Comparison of ENCODE assay signal across 9 cellular contexts in the genomic region with DNA sequence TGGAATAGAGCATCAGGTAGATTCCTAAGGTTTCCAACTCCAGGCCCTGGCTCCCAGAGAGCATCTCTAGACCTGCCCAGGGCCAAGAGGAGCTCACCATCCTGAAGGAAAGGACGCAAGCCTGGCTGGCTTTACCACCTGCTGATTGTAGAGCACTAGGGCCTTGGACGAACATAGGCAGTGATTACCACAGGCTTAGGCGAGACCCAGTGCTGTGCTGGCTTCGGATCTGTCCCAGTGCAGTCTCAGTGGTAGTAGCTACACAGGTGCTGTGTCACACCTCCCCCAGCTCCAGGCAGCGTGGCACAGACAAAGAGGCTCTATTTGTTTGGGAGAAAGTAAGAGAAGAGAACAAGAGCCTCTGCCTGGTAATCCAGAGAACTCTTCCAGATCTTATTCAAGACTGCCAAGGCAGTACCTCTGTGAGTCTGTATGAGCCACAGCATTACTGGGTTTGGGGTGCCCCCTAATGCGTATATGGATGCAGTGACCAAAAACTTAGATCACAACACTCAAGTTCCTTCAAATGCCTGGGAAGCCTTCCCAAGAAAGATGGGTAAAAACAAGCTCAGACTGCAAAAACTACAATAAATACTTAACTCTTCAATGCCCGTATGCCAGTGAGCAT. TPM values are rescaled to one million over a fixed set of nuclear protein-coding genes. Genes with fewer than 3 reads are reported as not detected.
DNase-seq lines count a peak whose midpoint lies in the region; ATAC-seq, FAIRE-seq and TF ChIP-seq lines count a peak whose summit lies in the region.
"Had no signal": no experiment of that assay in that cellular context is flagged by ENCODE, and none has a peak within 500 bp of the region (broad histone marks: within the 10 kb centered on the region; RNA-seq: fewer than 3 reads in every experiment).

No MANE protein-coding gene starts in this region.

- H3K4me2 ChIP-seq in K562 (ENCODE audit: insufficient read depth, low read length) = no peak overlapping the region

- 0% methylated on average over 7 of the region's 7 CpGs for WGBS in K562 (ENCODE audit: insufficient coverage, low coverage, missing lambda C conversion rate)

- TF ChIP-seq POLR2A in NB4 (IDR thresholded peaks at IDR 0.05; ENCODE audit: extremely low read depth, insufficient read length) = no peak
- no peak for TF ChIP-seq POLR2A in K562 (conservative IDR thresholded peaks at IDR 0.05)

- H3K9me3 ChIP-seq in K562 (replicated peaks; ENCODE audit: control insufficient read depth, insufficient read depth, low read depth, low read length) = no peaks in the 10 kb centered on the region
- no peaks in the 10 kb centered on the region for H3K9me3 ChIP-seq in mucosa of descending colon
- H3K9me3 ChIP-seq: neutrophil had no signal

- peak in 1 of 2 experiments; percentile 51; a peak in 2 of 4 replicates for TF ChIP-seq RAD21 in K562 (CRISPR knock-in tag; conservative IDR thresholded peaks at IDR 0.05 in 1 of 2, IDR thresholded peaks at IDR 0.05 in 1 of 2)

- H3K27me3 ChIP-seq in K562 (ENCODE audit: control insufficient read depth in 2 of 2, insufficient read depth in 2 of 2, low read length in 2 of 2) = peaks cover 4 to 21% of the 10 kb centered on the region in 2 experiments; a peak in 4 of 5 replicates

- no peak for FAIRE-seq in K562 (lab: Jason Lieb, UNC)

- TF ChIP-seq EP300 in K562 (IDR thresholded peaks at IDR 0.05; ENCODE audit: low read length) = no peak

- TF ChIP-seq CTCF in NB4 (IDR thresholded peaks at IDR 0.05; ENCODE audit: low read depth, low read length) (no peak), K562 (IDR thresholded peaks at IDR 0.05 in 2 of 3, conservative IDR thresholded peaks at IDR 0.05 in 1 of 3; ENCODE audit: insufficient read depth in 2 of 3, low read depth in 1 of 3, low read length in 3 of 3) (peak in 2 of 3 experiments; percentile 22 to 34; a peak in 1 of 6 replicates), mucosa of descending colon (IDR thresholded peaks at IDR 0.05) (no peak), omental fat pad (IDR thresholded peaks at IDR 0.05) (no peak)

- H4K20me1 ChIP-seq in K562 (replicated peaks; ENCODE audit: control insufficient read depth, insufficient read depth, low read length) = no peaks in the 10 kb centered on the region

- ATAC-seq in K562 = peak; percentile 51; the same call in 1 of the 3 replicates
- ATAC-seq in mucosa of descending colon = peak; percentile 52
- ATAC-seq in omental fat pad (ENCODE audit: low FRiP score) = no peak

- in situ Hi-C loops in K562 (cut with MboI) = loop anchor here (10.0 kb wide), 1 partner anchor 161 kb away; no protein-coding TSS in a partner anchor

- no peaks in the 10 kb centered on the region for H3K36me3 ChIP-seq in K562 (ENCODE audit: control insufficient read depth, insufficient read depth, low read length)
- no peaks in the 10 kb centered on the region for H3K36me3 ChIP-seq in mucosa of descending colon (ENCODE audit: low read depth)
- H3K36me3 ChIP-seq: neutrophil had no signal

- H3K4me3 ChIP-seq in NB4 (ENCODE audit: low read depth, low read length) = no peak overlapping the region
- H3K4me3 ChIP-seq in K562 = no peak overlapping the region
- H3K4me3 ChIP-seq in mucosa of descending colon = no peak overlapping the region

- intact Hi-C loops in K562 (cut with micrococcal nuclease) = loop anchor here (1.0 kb wide), 1 partner anchor 26 kb away; no protein-coding TSS in a partner anchor
- intact Hi-C loops in mucosa of descending colon (cut with DNase I, micrococcal nuclease) = no loop called here

- H3K27ac ChIP-seq in K562 (ENCODE audit: extremely low read depth, low read depth, low read length) = no peak overlapping the region
- H3K27ac ChIP-seq: neutrophil had no signal

- H3K79me2 ChIP-seq in K562 (ENCODE audit: control insufficient read depth, insufficient read depth, low read length) = no peaks in the 10 kb centered on the region

- H3K9me1 ChIP-seq in K562 (ENCODE audit: control insufficient read depth, insufficient read depth, low read length) = no peaks in the 10 kb centered on the region

- no peak overlapping the region for H2AFZ ChIP-seq in K562 (ENCODE audit: low read depth, low read length)

- no peak overlapping the region for H3K9ac ChIP-seq in K562 (ENCODE audit: insufficient read depth in 1 of 2, low read depth in 2 of 2, low read length in 2 of 2)

- POLR2A ChIA-PET in K562 (lab: Yijun Ruan, JAX) = interaction anchor here (0.6 kb wide), 1 partner anchor 262 kb away, joined by 3 read pairs; no protein-coding TSS in a partner anchor

- no peaks in the 10 kb centered on the region for H3K4me1 ChIP-seq in K562 (replicated peaks in 1 of 2; ENCODE audit: control insufficient read depth in 2 of 2, insufficient read depth in 2 of 2, low read length in 2 of 2)
- no peaks in the 10 kb centered on the region for H3K4me1 ChIP-seq in mucosa of descending colon (ENCODE audit: low read depth)

- DNase-seq in ELR (ENCODE audit: low read depth) = peak; percentile 41
- DNase-seq in NB4 (ENCODE audit: low read depth) = peak; percentile 42
- DNase-seq in K562 (ENCODE audit: extremely low read depth in 1 of 4, low spot score in 3 of 4) = no peak
- DNase-seq in mucosa of descending colon = peak in 1 of 3 donors; percentile 48
- DNase-seq in iPS-NIHi7 (ENCODE audit: extremely low spot score) = no peak
- no peak for DNase-seq in LoVo (ENCODE audit: low spot score)
- no peak for DNase-seq in omental fat pad (ENCODE audit: low spot score)
- DNase-seq in GDM1 (lab: John Stamatoyannopoulos, UW) = no peak

- no TSS peak for BruUV-seq in K562 (replicated peaks; lab: Mats Ljungman, UMichigan)

- CTCF ChIA-PET in K562 (lab: Yijun Ruan, JAX; ENCODE audit: low intra/inter-chr PET ratio) = no interaction called here

TF ChIP-seq in K562, 482 proteins besides CTCF, POLR2A, EP300 and RAD21:
- no peak for TF ChIP-seq ZNF253 (CRISPR knock-in tag; conservative IDR thresholded peaks at IDR 0.05)
- no peak for TF ChIP-seq MTA1 (IDR thresholded peaks at IDR 0.05; ENCODE audit: borderline replicate concordance)
- TF ChIP-seq SPI1 (IDR thresholded peaks at IDR 0.05; ENCODE audit: borderline replicate concordance, low read depth, low read length) = no peak
- no peak for TF ChIP-seq KLF6 (CRISPR knock-in tag; IDR thresholded peaks at IDR 0.05; ENCODE audit: borderline replicate concordance)
TF ChIP-seq in K562: peak in this region for 0.

RNA-seq across cellular contexts. Expression of gene ISG20, which starts 25.4 kb away (rescaled TPM):
- total RNA-seq in K562 (2011; cell fraction: chromatin; rRNA removed; ENCODE audit: low replicate concordance) = 1.2 and 4.5 TPM in 2 replicates
- total RNA-seq in K562 (2011; cell fraction: nucleolus; rRNA removed) = 2.2 and 2.7 TPM in 2 replicates
- total RNA-seq in K562 (2011; cell fraction: nucleoplasm; rRNA removed) = 2.3 and 3.1 TPM in 2 replicates
- total RNA-seq in K562 (2014; rRNA removed) (1.3 and 2.4 TPM in 2 replicates), K562 (2014; rRNA removed; fragmentation: Illumina TruSeq; extraction: Trizol) (0.16 and 0.36 TPM in 2 replicates), K562 (2015; rRNA removed; fragmentation: Illumina TruSeq; extraction: Trizol) (0.65 and 1.1 TPM in 2 replicates), K562 (2021) (1.9 TPM in 2 replicates), mucosa of descending colon (10 to 100 TPM; 32.2 to 69.0 (median 55.4) TPM), omental fat pad (10 to 100 TPM; 21.3 to 41.0 (median 27.8) TPM)
- polyA plus RNA-seq in K562 (2011; rRNA removed) (0.43 and 1.0 TPM in 2 replicates), K562 (2014; fragmentation: Illumina TruSeq; extraction: Trizol) (0.06 and 0.32 TPM in 2 replicates), K562 (2014; fragmentation: Nextera tagmentation; extraction: Ambion mirVana) (under 1 TPM; 0.70 to 1.00 TPM), K562 (2014; rRNA removed) (1.7 and 2.1 TPM in 2 replicates)
- 0.35 and 1.8 TPM in 2 replicates for polyA plus RNA-seq in K562 (2011; cell fraction: cytosol; rRNA removed)
- 0.76 and 1.9 TPM in 2 replicates for polyA plus RNA-seq in K562 (2011; cell fraction: nucleus; rRNA removed)
- 1.4 and 4.0 TPM in 2 replicates for polyA plus RNA-seq in K562 (2012)
- 0.11 and 0.30 TPM in 2 replicates for polyA minus RNA-seq in K562 (2011; rRNA and poly(A)+ RNA removed)
- not detected in 2 replicates for polyA minus RNA-seq in K562 (2011; cell fraction: cytosol; rRNA and poly(A)+ RNA removed)
- 0.67 and 1.5 TPM in 2 replicates for polyA minus RNA-seq in K562 (2011; cell fraction: nucleus; rRNA and poly(A)+ RNA removed)

RNA-seq across cellular contexts. Expression of gene AEN, which starts 43.1 kb away (rescaled TPM):
- total RNA-seq in K562 (2011; cell fraction: chromatin; rRNA removed; ENCODE audit: low replicate concordance) = 39.3 and 74.9 TPM in 2 replicates
- 60.9 and 72.5 TPM in 2 replicates for total RNA-seq in K562 (2011; cell fraction: nucleolus; rRNA removed)
- 49.7 and 55.9 TPM in 2 replicates for total RNA-seq in K562 (2011; cell fraction: nucleoplasm; rRNA removed)
- total RNA-seq in K562 (2014; rRNA removed) (51.0 and 56.6 TPM in 2 replicates), K562 (2014; rRNA removed; fragmentation: Illumina TruSeq; extraction: Trizol) (24.6 and 26.3 TPM in 2 replicates), K562 (2015; rRNA removed; fragmentation: Illumina TruSeq; extraction: Trizol) (40.0 and 40.9 TPM in 2 replicates), K562 (2021) (49.2 and 52.7 TPM in 2 replicates), mucosa of descending colon (10 to 100 TPM in 2 of 3 donors, 1 to 10 TPM in 1; 8.9 to 22.6 (median 13.3) TPM), omental fat pad (10 to 100 TPM in 3 of 4 donors, 1 to 10 TPM in 1; 7.6 to 60.2 (median 25.2) TPM)
- polyA plus RNA-seq in K562 (2011; rRNA removed) (30.8 and 32.8 TPM in 2 replicates), K562 (2014; fragmentation: Illumina TruSeq; extraction: Trizol) (31.6 and 35.1 TPM in 2 replicates), K562 (2014; fragmentation: Nextera tagmentation; extraction: Ambion mirVana) (10 to 100 TPM in 1 of 2 experiments, 1 to 10 TPM in 1; 9.0 to 11.7 TPM), K562 (2014; rRNA removed) (35.5 and 45.5 TPM in 2 replicates)
- polyA plus RNA-seq in K562 (2011; cell fraction: cytosol; rRNA removed) = 31.2 and 50.1 TPM in 2 replicates
- 44.5 and 69.3 TPM in 2 replicates for polyA plus RNA-seq in K562 (2011; cell fraction: nucleus; rRNA removed)
- 22.0 and 27.2 TPM in 2 replicates for polyA plus RNA-seq in K562 (2012)
- polyA minus RNA-seq in K562 (2011; rRNA and poly(A)+ RNA removed) = 20.7 and 30.4 TPM in 2 replicates
- 20.4 and 26.9 TPM in 2 replicates for polyA minus RNA-seq in K562 (2011; cell fraction: cytosol; rRNA and poly(A)+ RNA removed)
- polyA minus RNA-seq in K562 (2011; cell fraction: nucleus; rRNA and poly(A)+ RNA removed) = 39.8 and 44.6 TPM in 2 replicates

Comparison
In these comparisons a context has a peak if more than half of its experiments do, and no peak if none do; other contexts are left out.
1. DNase-seq: peak in ELR (single experiment) and NB4 (single experiment); none in K562 (0 of 4), iPS-NIHi7 (single experiment), LoVo (single experiment), omental fat pad (single experiment) and GDM1 (single experiment).
2. CTCF ChIP-seq: peak in K562 (2 of 3); none in NB4 (single experiment), mucosa of descending colon (single experiment) and omental fat pad (0 of 3).
3. RNA of gene ISG20, which starts 25.4 kb away (total RNA-seq): 32.2 to 69.0 TPM in mucosa of descending colon and 21.3 to 41.0 TPM in omental fat pad; 0.16 to 4.5 TPM in K562; every median in the first group is over 4 times any median in the second.